ENCODE assay signal across 1 cellular context in genomic region chr12:111685811-111686573, GRCh38.
TF ChIP-seq lines count a peak whose summit lies in the region.

Gene ACAD10, plus strand, starts transcription at chr12:111686053. Its CDS starts 6,657 bp downstream, at chr12:111692710.
A gene with protein sequence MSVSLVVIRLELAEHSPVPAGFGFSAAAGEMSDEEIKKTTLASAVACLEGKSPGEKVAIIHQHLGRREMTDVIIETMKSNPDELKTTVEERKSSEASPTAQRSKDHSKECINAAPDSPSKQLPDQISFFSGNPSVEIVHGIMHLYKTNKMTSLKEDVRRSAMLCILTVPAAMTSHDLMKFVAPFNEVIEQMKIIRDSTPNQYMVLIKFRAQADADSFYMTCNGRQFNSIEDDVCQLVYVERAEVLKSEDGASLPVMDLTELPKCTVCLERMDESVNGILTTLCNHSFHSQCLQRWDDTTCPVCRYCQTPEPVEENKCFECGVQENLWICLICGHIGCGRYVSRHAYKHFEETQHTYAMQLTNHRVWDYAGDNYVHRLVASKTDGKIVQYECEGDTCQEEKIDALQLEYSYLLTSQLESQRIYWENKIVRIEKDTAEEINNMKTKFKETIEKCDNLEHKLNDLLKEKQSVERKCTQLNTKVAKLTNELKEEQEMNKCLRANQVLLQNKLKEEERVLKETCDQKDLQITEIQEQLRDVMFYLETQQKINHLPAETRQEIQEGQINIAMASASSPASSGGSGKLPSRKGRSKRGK (minus strand): TSS chr12:111685956. CDS start chr12:111685792, 164 bp downstream.

TF ChIP-seq in GM12878, 131 proteins besides CTCF, POLR2A, EP300 and RAD21 (continued from another document):
- TF ChIP-seq, protein P1, sequence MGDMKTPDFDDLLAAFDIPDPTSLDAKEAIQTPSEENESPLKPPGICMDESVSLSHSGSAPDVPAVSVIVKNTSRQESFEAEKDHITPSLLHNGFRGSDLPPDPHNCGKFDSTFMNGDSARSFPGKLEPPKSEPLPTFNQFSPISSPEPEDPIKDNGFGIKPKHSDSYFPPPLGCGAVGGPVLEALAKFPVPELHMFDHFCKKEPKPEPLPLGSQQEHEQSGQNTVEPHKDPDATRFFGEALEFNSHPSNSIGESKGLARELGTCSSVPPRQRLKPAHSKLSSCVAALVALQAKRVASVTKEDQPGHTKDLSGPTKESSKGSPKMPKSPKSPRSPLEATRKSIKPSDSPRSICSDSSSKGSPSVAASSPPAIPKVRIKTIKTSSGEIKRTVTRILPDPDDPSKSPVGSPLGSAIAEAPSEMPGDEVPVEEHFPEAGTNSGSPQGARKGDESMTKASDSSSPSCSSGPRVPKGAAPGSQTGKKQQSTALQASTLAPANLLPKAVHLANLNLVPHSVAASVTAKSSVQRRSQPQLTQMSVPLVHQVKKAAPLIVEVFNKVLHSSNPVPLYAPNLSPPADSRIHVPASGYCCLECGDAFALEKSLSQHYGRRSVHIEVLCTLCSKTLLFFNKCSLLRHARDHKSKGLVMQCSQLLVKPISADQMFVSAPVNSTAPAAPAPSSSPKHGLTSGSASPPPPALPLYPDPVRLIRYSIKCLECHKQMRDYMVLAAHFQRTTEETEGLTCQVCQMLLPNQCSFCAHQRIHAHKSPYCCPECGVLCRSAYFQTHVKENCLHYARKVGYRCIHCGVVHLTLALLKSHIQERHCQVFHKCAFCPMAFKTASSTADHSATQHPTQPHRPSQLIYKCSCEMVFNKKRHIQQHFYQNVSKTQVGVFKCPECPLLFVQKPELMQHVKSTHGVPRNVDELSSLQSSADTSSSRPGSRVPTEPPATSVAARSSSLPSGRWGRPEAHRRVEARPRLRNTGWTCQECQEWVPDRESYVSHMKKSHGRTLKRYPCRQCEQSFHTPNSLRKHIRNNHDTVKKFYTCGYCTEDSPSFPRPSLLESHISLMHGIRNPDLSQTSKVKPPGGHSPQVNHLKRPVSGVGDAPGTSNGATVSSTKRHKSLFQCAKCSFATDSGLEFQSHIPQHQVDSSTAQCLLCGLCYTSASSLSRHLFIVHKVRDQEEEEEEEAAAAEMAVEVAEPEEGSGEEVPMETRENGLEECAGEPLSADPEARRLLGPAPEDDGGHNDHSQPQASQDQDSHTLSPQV (IDR thresholded peaks at IDR 0.05): 0 out of 2 replicates have a peak, but pooled peaks have one; percentile 51
- no peak for TF ChIP-seq DPF2 (IDR thresholded peaks at IDR 0.05)
- TF ChIP-seq, protein P2, sequence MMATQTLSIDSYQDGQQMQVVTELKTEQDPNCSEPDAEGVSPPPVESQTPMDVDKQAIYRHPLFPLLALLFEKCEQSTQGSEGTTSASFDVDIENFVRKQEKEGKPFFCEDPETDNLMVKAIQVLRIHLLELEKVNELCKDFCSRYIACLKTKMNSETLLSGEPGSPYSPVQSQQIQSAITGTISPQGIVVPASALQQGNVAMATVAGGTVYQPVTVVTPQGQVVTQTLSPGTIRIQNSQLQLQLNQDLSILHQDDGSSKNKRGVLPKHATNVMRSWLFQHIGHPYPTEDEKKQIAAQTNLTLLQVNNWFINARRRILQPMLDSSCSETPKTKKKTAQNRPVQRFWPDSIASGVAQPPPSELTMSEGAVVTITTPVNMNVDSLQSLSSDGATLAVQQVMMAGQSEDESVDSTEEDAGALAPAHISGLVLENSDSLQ (IDR thresholded peaks at IDR 0.05): peak; percentile 43; the same call in 1 of the 2 replicates
- TF ChIP-seq MAX (IDR thresholded peaks at IDR 0.05; ENCODE audit: low read depth, low read length): no peak
- TF ChIP-seq HDGF (IDR thresholded peaks at IDR 0.05): peak; percentile 93; the same call in 1 of the 2 replicates
- TF ChIP-seq SRF (IDR thresholded peaks at IDR 0.05; ENCODE audit: low read depth in 2 of 2, low read length in 2 of 2): no peak
- TF ChIP-seq MLLT1 (IDR thresholded peaks at IDR 0.05): peak; percentile 81
- peak; percentile 77 for TF ChIP-seq ELK1 (IDR thresholded peaks at IDR 0.05; ENCODE audit: low read depth, low read length)
- TF ChIP-seq RUNX3 (IDR thresholded peaks at IDR 0.05; ENCODE audit: low read length): peak; percentile 80
- TF ChIP-seq, protein P3, sequence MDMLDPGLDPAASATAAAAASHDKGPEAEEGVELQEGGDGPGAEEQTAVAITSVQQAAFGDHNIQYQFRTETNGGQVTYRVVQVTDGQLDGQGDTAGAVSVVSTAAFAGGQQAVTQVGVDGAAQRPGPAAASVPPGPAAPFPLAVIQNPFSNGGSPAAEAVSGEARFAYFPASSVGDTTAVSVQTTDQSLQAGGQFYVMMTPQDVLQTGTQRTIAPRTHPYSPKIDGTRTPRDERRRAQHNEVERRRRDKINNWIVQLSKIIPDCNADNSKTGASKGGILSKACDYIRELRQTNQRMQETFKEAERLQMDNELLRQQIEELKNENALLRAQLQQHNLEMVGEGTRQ (IDR thresholded peaks at IDR 0.05; ENCODE audit: borderline replicate concordance, low read depth, low read length): no peak
- no peak for TF ChIP-seq WRNIP1 (IDR thresholded peaks at IDR 0.05; ENCODE audit: borderline replicate concordance, low read depth, low read length)
- TF ChIP-seq, protein P4, sequence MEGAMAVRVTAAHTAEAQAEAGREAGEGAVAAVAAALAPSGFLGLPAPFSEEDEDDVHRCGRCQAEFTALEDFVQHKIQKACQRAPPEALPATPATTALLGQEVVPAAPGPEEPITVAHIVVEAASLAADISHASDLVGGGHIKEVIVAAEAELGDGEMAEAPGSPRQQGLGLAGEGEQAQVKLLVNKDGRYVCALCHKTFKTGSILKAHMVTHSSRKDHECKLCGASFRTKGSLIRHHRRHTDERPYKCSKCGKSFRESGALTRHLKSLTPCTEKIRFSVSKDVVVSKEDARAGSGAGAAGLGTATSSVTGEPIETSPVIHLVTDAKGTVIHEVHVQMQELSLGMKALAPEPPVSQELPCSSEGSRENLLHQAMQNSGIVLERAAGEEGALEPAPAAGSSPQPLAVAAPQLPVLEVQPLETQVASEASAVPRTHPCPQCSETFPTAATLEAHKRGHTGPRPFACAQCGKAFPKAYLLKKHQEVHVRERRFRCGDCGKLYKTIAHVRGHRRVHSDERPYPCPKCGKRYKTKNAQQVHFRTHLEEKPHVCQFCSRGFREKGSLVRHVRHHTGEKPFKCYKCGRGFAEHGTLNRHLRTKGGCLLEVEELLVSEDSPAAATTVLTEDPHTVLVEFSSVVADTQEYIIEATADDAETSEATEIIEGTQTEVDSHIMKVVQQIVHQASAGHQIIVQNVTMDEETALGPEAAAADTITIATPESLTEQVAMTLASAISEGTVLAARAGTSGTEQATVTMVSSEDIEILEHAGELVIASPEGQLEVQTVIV (IDR thresholded peaks at IDR 0.05; ENCODE audit: borderline replicate concordance, partially characterized antibody): peak; percentile 83
- peak; percentile 68 for TF ChIP-seq SMAD1 (IDR thresholded peaks at IDR 0.05; ENCODE audit: low read depth, partially characterized antibody)
- TF ChIP-seq PRDM15 (CRISPR knock-in tag; IDR thresholded peaks at IDR 0.05): no peak
- no peak for TF ChIP-seq IRF5 (IDR thresholded peaks at IDR 0.05; ENCODE audit: borderline replicate concordance)
- TF ChIP-seq STAT3 (IDR thresholded peaks at IDR 0.05; ENCODE audit: low read depth, low read length): peak; percentile 35; the same call in 1 of the 2 replicates
- TF ChIP-seq BHLHE40 (IDR thresholded peaks at IDR 0.05; ENCODE audit: borderline replicate concordance in 1 of 2, low read depth in 2 of 2, low read length in 1 of 2): peak in 1 of 2 experiments; percentile 57; a peak in 2 of 4 replicates
- peak; percentile 59; the same call in 1 of the 2 replicates for TF ChIP-seq CHD2 (IDR thresholded peaks at IDR 0.05; ENCODE audit: borderline replicate concordance, low read depth, low read length)
- TF ChIP-seq SMARCA5 (IDR thresholded peaks at IDR 0.05): 0 out of 2 replicates have a peak, but pooled peaks have one; percentile 26
- TF ChIP-seq POU2F2 (IDR thresholded peaks at IDR 0.05; ENCODE audit: borderline replicate concordance, low read depth, low read length): peak; percentile 76
- peak; percentile 48; the same call in 1 of the 2 replicates for TF ChIP-seq ZNF24 (IDR thresholded peaks at IDR 0.05)
- peak; percentile 91 for TF ChIP-seq IKZF1 (conservative IDR thresholded peaks at IDR 0.05)
- TF ChIP-seq TCF3 (IDR thresholded peaks at IDR 0.05; ENCODE audit: borderline replicate concordance, insufficient read depth, low read depth, low read length): 0 out of 2 replicates have a peak, but pooled peaks have one; percentile 53
- peak; percentile 62; the same call in 1 of the 2 replicates for TF ChIP-seq LARP7 (IDR thresholded peaks at IDR 0.05)
- 0 out of 2 replicates have a peak, but pooled peaks have one; percentile 51 for TF ChIP-seq TCF12 (IDR thresholded peaks at IDR 0.05; ENCODE audit: low read depth, low read length)
- TF ChIP-seq STAT1 (conservative IDR thresholded peaks at IDR 0.05): no peak
- TF ChIP-seq ZNF207 (IDR thresholded peaks at IDR 0.05; ENCODE audit: borderline replicate concordance): peak; percentile 65; the same call in 1 of the 2 replicates
- TF ChIP-seq RB1 (IDR thresholded peaks at IDR 0.05; ENCODE audit: borderline replicate concordance): 0 out of 2 replicates have a peak, but pooled peaks have one; percentile 44
- TF ChIP-seq, protein P5, sequence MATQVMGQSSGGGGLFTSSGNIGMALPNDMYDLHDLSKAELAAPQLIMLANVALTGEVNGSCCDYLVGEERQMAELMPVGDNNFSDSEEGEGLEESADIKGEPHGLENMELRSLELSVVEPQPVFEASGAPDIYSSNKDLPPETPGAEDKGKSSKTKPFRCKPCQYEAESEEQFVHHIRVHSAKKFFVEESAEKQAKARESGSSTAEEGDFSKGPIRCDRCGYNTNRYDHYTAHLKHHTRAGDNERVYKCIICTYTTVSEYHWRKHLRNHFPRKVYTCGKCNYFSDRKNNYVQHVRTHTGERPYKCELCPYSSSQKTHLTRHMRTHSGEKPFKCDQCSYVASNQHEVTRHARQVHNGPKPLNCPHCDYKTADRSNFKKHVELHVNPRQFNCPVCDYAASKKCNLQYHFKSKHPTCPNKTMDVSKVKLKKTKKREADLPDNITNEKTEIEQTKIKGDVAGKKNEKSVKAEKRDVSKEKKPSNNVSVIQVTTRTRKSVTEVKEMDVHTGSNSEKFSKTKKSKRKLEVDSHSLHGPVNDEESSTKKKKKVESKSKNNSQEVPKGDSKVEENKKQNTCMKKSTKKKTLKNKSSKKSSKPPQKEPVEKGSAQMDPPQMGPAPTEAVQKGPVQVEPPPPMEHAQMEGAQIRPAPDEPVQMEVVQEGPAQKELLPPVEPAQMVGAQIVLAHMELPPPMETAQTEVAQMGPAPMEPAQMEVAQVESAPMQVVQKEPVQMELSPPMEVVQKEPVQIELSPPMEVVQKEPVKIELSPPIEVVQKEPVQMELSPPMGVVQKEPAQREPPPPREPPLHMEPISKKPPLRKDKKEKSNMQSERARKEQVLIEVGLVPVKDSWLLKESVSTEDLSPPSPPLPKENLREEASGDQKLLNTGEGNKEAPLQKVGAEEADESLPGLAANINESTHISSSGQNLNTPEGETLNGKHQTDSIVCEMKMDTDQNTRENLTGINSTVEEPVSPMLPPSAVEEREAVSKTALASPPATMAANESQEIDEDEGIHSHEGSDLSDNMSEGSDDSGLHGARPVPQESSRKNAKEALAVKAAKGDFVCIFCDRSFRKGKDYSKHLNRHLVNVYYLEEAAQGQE (IDR thresholded peaks at IDR 0.05; ENCODE audit: low read depth, low read length): 0 out of 2 replicates have a peak, but pooled peaks have one; percentile 47
